33 cellular contexts compared by ENCODE assay signal in genomic region chr6:31294056-31294455, GRCh38.
"Had no signal": no experiment of that assay in that cellular context is flagged by ENCODE, and none has a peak within 500 bp of the region (broad histone marks: within the 10 kb centered on the region; RNA-seq: fewer than 3 reads in every experiment).

No MANE protein-coding gene starts in this region.

- H3K27ac ChIP-seq: KMS-11 had no signal

- H3K9me3 ChIP-seq: MG63 had no signal

- H3K4me3 ChIP-seq: MG63 had no signal

- H3K4me2 ChIP-seq: KMS-11 had no signal

- H3K9ac ChIP-seq: KMS-11 had no signal

- H3K36me3 ChIP-seq: MG63 had no signal

- H3K27me3 ChIP-seq: MG63 had no signal

- DNase-seq: Karpas-422, Kasumi-1, MG63, MM.1S, MV-4-11, NCI-H1048, NCI-H1092, NCI-H1092 treated with DMSO at 0.1 percent for 48 hours, NCI-H1105, NCI-H1105 treated with DMSO at 0.1 percent for 48 hours, NCI-H1417, NCI-H1417 treated with DMSO at 0.1 percent for 48 hours, NCI-H1436, NCI-H1436 treated with DMSO at 0.1 percent for 48 hours, NCI-H146, NCI-H1694, NCI-H1694 treated with DMSO at 0.1 percent for 48 hours, NCI-H187, NCI-H187 treated with DMSO at 0.1 percent for 48 hours, NCI-H1930, NCI-H2029, NCI-H2029 treated with DMSO at 0.1 percent for 48 hours, NCI-H2081, NCI-H2081 treated with DMSO at 0.1 percent for 48 hours, NCI-H2107, NCI-H2171, NCI-H2171 treated with DMSO at 0.1 percent for 48 hours, NCI-H2227 treated with DMSO at 0.1 percent for 48 hours, NCI-H345, NCI-H446, NCI-H446 treated with DMSO at 0.1 percent for 48 hours, NCI-H510A had no signal
